1 cellular context compared by ENCODE assay signal in genomic region chr1:246699095-246699735, GRCh38.
TF ChIP-seq lines count a peak whose summit lies in the region.

No MANE protein-coding gene starts in this region.

TF ChIP-seq in HepG2, 621 proteins besides CTCF, POLR2A, EP300 and RAD21 (continued from another document):
- TF ChIP-seq ETV5 (CRISPR knock-in tag; IDR thresholded peaks at IDR 0.05; ENCODE audit: borderline replicate concordance) (peak; percentile 53; the same call in 1 of the 2 replicates), HNF4A (CRISPR knock-in tag; IDR thresholded peaks at IDR 0.05) (peak; percentile 42; the same call in 1 of the 2 replicates), ZNF281 (CRISPR knock-in tag; IDR thresholded peaks at IDR 0.05; ENCODE audit: borderline replicate concordance) (no peak), ZNF18 (CRISPR knock-in tag; IDR thresholded peaks at IDR 0.05; ENCODE audit: insufficient replicate concordance) (no peak), MED1 (CRISPR knock-in tag; IDR thresholded peaks at IDR 0.05) (peak; percentile 57; the same call in 1 of the 2 replicates), ZNF83 (CRISPR knock-in tag; IDR thresholded peaks at IDR 0.05; ENCODE audit: borderline replicate concordance) (no peak), ZBTB43 (CRISPR knock-in tag; conservative IDR thresholded peaks at IDR 0.05) (no peak; the same call in 1 of the 2 replicates)
TF ChIP-seq in HepG2: peak in this region for 85.
